Comparison of ENCODE assay signal across 9 cellular contexts in the genomic region with DNA sequence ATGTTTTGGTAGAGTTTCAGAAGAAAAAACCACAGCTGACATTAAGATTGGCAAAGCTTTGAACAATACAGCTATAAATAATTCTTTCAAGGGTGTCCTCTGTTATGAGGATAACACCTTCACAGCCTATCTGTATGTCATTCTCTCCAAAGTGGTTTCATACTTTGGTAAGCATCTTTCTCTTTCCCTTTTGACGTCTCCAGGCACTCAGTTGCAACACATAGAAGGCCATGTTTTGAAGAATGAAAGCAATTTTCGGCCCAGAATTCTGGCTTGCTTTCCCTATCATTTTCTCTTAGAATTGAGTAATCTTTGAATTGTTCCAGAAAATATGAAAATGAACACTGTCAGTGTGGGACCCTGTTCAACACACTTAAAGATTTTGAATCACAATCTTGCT.
DNase-seq lines count a peak whose midpoint lies in the region; ATAC-seq and TF ChIP-seq lines count a peak whose summit lies in the region.
"Had no signal": no experiment of that assay in that cellular context is flagged by ENCODE, and none has a peak within 500 bp of the region (broad histone marks: within the 10 kb centered on the region; RNA-seq: fewer than 3 reads in every experiment).

No MANE protein-coding gene starts in this region.

- H3K4me1 ChIP-seq in IMR-90 (ENCODE audit: control insufficient read depth, insufficient read depth, low read length) (no peaks in the 10 kb centered on the region), heart right ventricle (peaks cover 0 to 33% (median 13%) of the 10 kb centered on the region in 9 donors)
- H3K4me1 ChIP-seq: foreskin keratinocyte had no signal

- WGBS in IMR-90 (ENCODE audit: extremely low coverage in 2 of 2, insufficient read length in 1 of 2), 2 experiments = no CpG with 5 or more reads among the region's 2 CpGs
- WGBS in heart right ventricle, 2 donors = 44 to 48% methylated on average over 2 of the region's 2 CpGs

- no peak overlapping the region for H3K9ac ChIP-seq in IMR-90 (ENCODE audit: low read depth, low read length)

- no peak overlapping the region for H4K5ac ChIP-seq in IMR-90 (ENCODE audit: low read depth, low read length)

- no peak overlapping the region for H2AK9ac ChIP-seq in IMR-90 (replicated peaks; ENCODE audit: low read depth, low read length, poor library complexity)

- H3K4me3 ChIP-seq in IMR-90 (ENCODE audit: insufficient read depth, low read depth, low read length) = no peak overlapping the region
- H3K4me3 ChIP-seq in heart right ventricle = no peak overlapping the region

- H2BK15ac ChIP-seq in IMR-90 (ENCODE audit: low read depth, low read length) = no peak overlapping the region

- no peaks in the 10 kb centered on the region for H3K9me1 ChIP-seq in IMR-90 (ENCODE audit: insufficient read depth, low read length)

- H2BK5ac ChIP-seq in IMR-90 (ENCODE audit: low read depth, low read length, poor library complexity, severe bottlenecking) = no peak overlapping the region

- TF ChIP-seq RAD21 in IMR-90 (IDR thresholded peaks at IDR 0.05; ENCODE audit: low read length) = no peak

- ATAC-seq in GM21423 (IDR thresholded peaks at IDR 0.05; ENCODE audit: unreplicated experiment) (peak; percentile 83), IMR-90 (ENCODE audit: low read depth) (no peak), heart right ventricle (peak; percentile 57 to 88 (median 64)), HG03460 (IDR thresholded peaks at IDR 0.05; ENCODE audit: unreplicated experiment) (no peak), T-helper 17 cell (no peak), HG03571 (IDR thresholded peaks at IDR 0.05; ENCODE audit: unreplicated experiment) (no peak)
- ATAC-seq: foreskin keratinocyte had no signal

- H3K27me3 ChIP-seq in IMR-90 (ENCODE audit: control insufficient read depth, insufficient read depth, low read length) (no peaks in the 10 kb centered on the region), heart right ventricle (no peaks in the 10 kb centered on the region)
- H3K27me3 ChIP-seq: foreskin keratinocyte had no signal

- no peak overlapping the region for H4K91ac ChIP-seq in IMR-90 (ENCODE audit: insufficient read depth, low read depth, low read length)

- no peaks in the 10 kb centered on the region for H3K27me3 Mint-ChIP-seq in T-helper 17 cell

- no peak overlapping the region for H3K14ac ChIP-seq in IMR-90 (replicated peaks; ENCODE audit: low read depth, low read length)

- CTCF ChIA-PET in IMR-90 (lab: Yijun Ruan, JAX) = no interaction called here

- no TSS peak for BruUV-seq in IMR-90 (replicated peaks; lab: Mats Ljungman, UMichigan)

- no peaks in the 10 kb centered on the region for H4K20me1 ChIP-seq in IMR-90 (ENCODE audit: insufficient read depth, low read length)

- no peak overlapping the region for H3K27ac Mint-ChIP-seq in T-helper 17 cell

- H3K79me1 ChIP-seq in IMR-90 (ENCODE audit: low read depth in 1 of 2, low read length in 2 of 2) = no peaks in the 10 kb centered on the region

- POLR2A ChIA-PET in IMR-90 (lab: Charles Lee; ENCODE audit: unreplicated experiment) = no interaction called here

- no peak overlapping the region for H3K56ac ChIP-seq in IMR-90 (ENCODE audit: extremely low read depth, insufficient read depth, low read length)

- H3K4ac ChIP-seq in IMR-90 (ENCODE audit: low read depth, low read length) = no peak overlapping the region

- H3K4me3 Mint-ChIP-seq in T-helper 17 cell = no peak overlapping the region

- H3K4me1 Mint-ChIP-seq in T-helper 17 cell = no peaks in the 10 kb centered on the region

- TF ChIP-seq POLR2A in IMR-90 (IDR thresholded peaks at IDR 0.05; ENCODE audit: low read depth, low read length) = no peak

- in situ Hi-C loops in GM13976 (cut with MboI; ENCODE audit: low sequenced_read_pairs, unreplicated experiment) = no loop called here
- in situ Hi-C loops in IMR-90 (cut with MboI; ENCODE audit: low sequenced_read_pairs) = no loop called here

- dilution Hi-C loops in IMR-90 (cut with HindIII; ENCODE audit: low sequenced_read_pairs, unreplicated experiment) = no loop called here

- no peaks in the 10 kb centered on the region for H3K36me3 ChIP-seq in IMR-90 (ENCODE audit: control insufficient read depth, insufficient read depth, low read length)
- H3K36me3 ChIP-seq in heart right ventricle = no peaks in the 10 kb centered on the region

- DNase-seq in GM13976 (ENCODE audit: low spot score) = peak; percentile 40
- peak; percentile 12 for DNase-seq in IMR-90
- no peak for DNase-seq in heart right ventricle
- no peak for DNase-seq in ecto neural progenitor cell (ENCODE audit: low spot score)
- DNase-seq in T-helper 17 cell = no peak
- DNase-seq: foreskin keratinocyte had no signal

- H3K36me3 Mint-ChIP-seq in T-helper 17 cell (ENCODE audit: low read depth) = no peaks in the 10 kb centered on the region

- no peak overlapping the region for H2AFZ ChIP-seq in IMR-90 (replicated peaks; ENCODE audit: low read length, poor library complexity)

- H3K18ac ChIP-seq in IMR-90 (ENCODE audit: low read depth, low read length) = no peak overlapping the region

- H3K23ac ChIP-seq in IMR-90 (ENCODE audit: low read depth, low read length) = no peak overlapping the region

- H2BK120ac ChIP-seq in IMR-90 (ENCODE audit: low read depth, low read length) = no peak overlapping the region

- intact Hi-C loops in IMR-90 (cut with micrococcal nuclease) = no loop called here
- intact Hi-C loops in heart right ventricle (cut with DNase I) = no loop called here

- no peak for TF ChIP-seq CTCF in GM13976 (IDR thresholded peaks at IDR 0.05; ENCODE audit: borderline replicate concordance, control extremely low read depth, extremely low read depth, insufficient read depth, missing control alignments)
- TF ChIP-seq CTCF in IMR-90 (conservative IDR thresholded peaks at IDR 0.05; ENCODE audit: low read depth, low read length) = no peak
- TF ChIP-seq CTCF in heart right ventricle (IDR thresholded peaks at IDR 0.05) = no peak

- H2BK20ac ChIP-seq in IMR-90 (ENCODE audit: low read depth, low read length) = no peak overlapping the region

- H3K27ac ChIP-seq in IMR-90 (ENCODE audit: insufficient read depth, low read length) (no peak overlapping the region), heart right ventricle (peak overlapping the region in 8 of 10 donors; percentile 15 to 63 (median 56))
- H3K27ac ChIP-seq: foreskin keratinocyte had no signal

- no peak overlapping the region for H2AK5ac ChIP-seq in IMR-90 (ENCODE audit: low read depth, low read length)

- H3K9me3 ChIP-seq in IMR-90 (ENCODE audit: control insufficient read depth, insufficient read depth, low read length) = no peaks in the 10 kb centered on the region
- H3K9me3 ChIP-seq in heart right ventricle = peaks cover 0 to 17% (median 8%) of the 10 kb centered on the region in 11 donors
- peaks cover 2% of the 10 kb centered on the region for H3K9me3 ChIP-seq in T-helper 17 cell (ENCODE audit: control insufficient read depth, low read length, poor library complexity, severe bottlenecking)

- no peak overlapping the region; the same call in 1 of the 2 replicates for H3K4me2 ChIP-seq in IMR-90 (ENCODE audit: low read depth, low read length)

- H4K8ac ChIP-seq in IMR-90 (ENCODE audit: low read depth in 2 of 2, low read length in 2 of 2) = no peak overlapping the region

TF ChIP-seq in IMR-90, 13 proteins besides CTCF, POLR2A, EP300 and RAD21:
- TF ChIP-seq FOS (IDR thresholded peaks at IDR 0.05; ENCODE audit: low read depth, low read length) = no peak
- TF ChIP-seq BHLHE40 (IDR thresholded peaks at IDR 0.05; ENCODE audit: low read depth, low read length) = no peak
- no peak for TF ChIP-seq NFE2L2 (IDR thresholded peaks at IDR 0.05; ENCODE audit: low read depth, low read length)
- TF ChIP-seq CEBPB (IDR thresholded peaks at IDR 0.05; ENCODE audit: low read depth, low read length) = no peak
- TF ChIP-seq, protein P1, sequence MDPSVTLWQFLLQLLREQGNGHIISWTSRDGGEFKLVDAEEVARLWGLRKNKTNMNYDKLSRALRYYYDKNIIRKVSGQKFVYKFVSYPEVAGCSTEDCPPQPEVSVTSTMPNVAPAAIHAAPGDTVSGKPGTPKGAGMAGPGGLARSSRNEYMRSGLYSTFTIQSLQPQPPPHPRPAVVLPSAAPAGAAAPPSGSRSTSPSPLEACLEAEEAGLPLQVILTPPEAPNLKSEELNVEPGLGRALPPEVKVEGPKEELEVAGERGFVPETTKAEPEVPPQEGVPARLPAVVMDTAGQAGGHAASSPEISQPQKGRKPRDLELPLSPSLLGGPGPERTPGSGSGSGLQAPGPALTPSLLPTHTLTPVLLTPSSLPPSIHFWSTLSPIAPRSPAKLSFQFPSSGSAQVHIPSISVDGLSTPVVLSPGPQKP (IDR thresholded peaks at IDR 0.05; ENCODE audit: borderline replicate concordance, low read depth, low read length) = no peak
- TF ChIP-seq CHD1 (IDR thresholded peaks at IDR 0.05; ENCODE audit: low read depth, low read length) = no peak
- no peak for TF ChIP-seq MAZ (IDR thresholded peaks at IDR 0.05; ENCODE audit: borderline replicate concordance, low read depth, low read length)
- no peak for TF ChIP-seq MXI1 (IDR thresholded peaks at IDR 0.05; ENCODE audit: borderline replicate concordance, low read depth, low read length)
- TF ChIP-seq, protein P2, sequence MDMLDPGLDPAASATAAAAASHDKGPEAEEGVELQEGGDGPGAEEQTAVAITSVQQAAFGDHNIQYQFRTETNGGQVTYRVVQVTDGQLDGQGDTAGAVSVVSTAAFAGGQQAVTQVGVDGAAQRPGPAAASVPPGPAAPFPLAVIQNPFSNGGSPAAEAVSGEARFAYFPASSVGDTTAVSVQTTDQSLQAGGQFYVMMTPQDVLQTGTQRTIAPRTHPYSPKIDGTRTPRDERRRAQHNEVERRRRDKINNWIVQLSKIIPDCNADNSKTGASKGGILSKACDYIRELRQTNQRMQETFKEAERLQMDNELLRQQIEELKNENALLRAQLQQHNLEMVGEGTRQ (IDR thresholded peaks at IDR 0.05; ENCODE audit: low read depth, low read length) = no peak
- TF ChIP-seq MAFK (IDR thresholded peaks at IDR 0.05; ENCODE audit: low read depth, low read length) = no peak
- TF ChIP-seq SMC3 (IDR thresholded peaks at IDR 0.05; ENCODE audit: low read depth, low read length) = no peak
- TF ChIP-seq RCOR1 (IDR thresholded peaks at IDR 0.05; ENCODE audit: insufficient replicate concordance, low read length) = no peak
- TF ChIP-seq RFX5 (IDR thresholded peaks at IDR 0.05; ENCODE audit: low read depth, low read length) = no peak

Comparison
In these comparisons a context has a peak if more than half of its experiments do, and no peak if none do; other contexts are left out.
1. DNase-seq: peak in GM13976 (single experiment) and IMR-90 (single experiment); none in heart right ventricle (0 of 2), ecto neural progenitor cell (single experiment) and T-helper 17 cell (0 of 3).
2. ATAC-seq: peak in GM21423 (single experiment) and heart right ventricle (8 of 8); none in IMR-90 (single experiment), HG03460 (single experiment), T-helper 17 cell (single experiment) and HG03571 (single experiment).